16 cellular contexts compared by ENCODE assay signal in the genomic region with DNA sequence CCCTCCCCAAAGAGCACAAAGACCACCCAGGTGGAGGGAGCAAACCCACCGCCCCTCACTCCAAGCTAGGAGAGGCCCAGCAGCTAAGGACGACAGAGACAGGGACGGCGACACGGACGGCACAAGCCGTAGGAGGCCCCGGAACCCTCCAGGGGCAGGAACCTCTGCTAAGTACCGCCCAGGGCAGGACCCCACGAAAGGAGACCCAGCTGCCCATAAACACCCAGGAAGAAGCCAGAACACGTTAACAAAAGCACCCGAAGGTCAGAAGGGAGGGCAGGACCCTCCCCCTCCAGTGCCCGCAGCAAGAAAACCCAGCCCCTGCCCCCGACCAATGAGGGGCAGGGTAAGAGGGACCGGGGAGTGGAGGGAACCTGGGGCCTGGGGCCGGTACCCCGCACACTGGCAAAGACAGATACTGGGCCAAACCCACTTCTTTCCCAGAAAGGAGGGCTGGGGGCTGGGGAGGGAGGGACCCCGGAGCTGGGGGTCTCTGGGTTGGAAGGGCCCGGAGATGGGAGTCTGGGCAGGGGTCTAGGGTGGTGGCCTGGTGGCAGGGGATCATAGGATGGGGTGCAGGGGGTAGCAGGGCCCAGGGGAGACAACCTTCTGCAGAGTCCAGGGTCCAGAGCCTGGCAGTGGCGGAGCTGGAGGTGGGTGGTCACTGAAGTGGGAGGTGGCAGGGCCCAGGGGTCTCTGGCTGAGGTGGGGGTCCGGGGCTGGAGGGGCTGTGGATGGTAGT. TPM values are rescaled to one million over a fixed set of nuclear protein-coding genes. Genes with fewer than 3 reads are reported as not detected.
DNase-seq lines count a peak whose midpoint lies in the region; ATAC-seq and TF ChIP-seq lines count a peak whose summit lies in the region.
"Had no signal": no experiment of that assay in that cellular context is flagged by ENCODE, and none has a peak within 500 bp of the region (broad histone marks: within the 10 kb centered on the region; RNA-seq: fewer than 3 reads in every experiment).

No MANE protein-coding gene starts in this region.

- H3F3A ChIP-seq in Loucy (ENCODE audit: low read depth), result no peaks in the 10 kb centered on the region

- H3K36me3 Mint-ChIP-seq in activated CD4-positive, alpha-beta memory T cell treated with anti-CD3 and anti-CD28 coated beads, Interleukin-2, amount 10 ng/mL, durations not matched to agents 7 days and 5 days (ENCODE audit: low read depth), result peaks cover 12% of the 10 kb centered on the region
- peaks cover 3% of the 10 kb centered on the region for H3K36me3 Mint-ChIP-seq in activated CD4-positive, alpha-beta memory T cell treated with anti-CD3 and anti-CD28 coated beads for 36 hours

- H3K27me3 ChIP-seq in Loucy (ENCODE audit: insufficient read depth, low read length, poor library complexity, severe bottlenecking) (no peaks in the 10 kb centered on the region), esophagus muscularis mucosa (no peaks in the 10 kb centered on the region), gastrocnemius medialis (no peaks in the 10 kb centered on the region), stomach (no peaks in the 10 kb centered on the region)
- H3K27me3 ChIP-seq: heart left ventricle, upper lobe of right lung had no signal

- no peak overlapping the region for H3K27ac Mint-ChIP-seq in activated CD4-positive, alpha-beta memory T cell treated with anti-CD3 and anti-CD28 coated beads, Interleukin-2, amount 10 ng/mL, durations not matched to agents 7 days and 5 days
- no peak overlapping the region for H3K27ac Mint-ChIP-seq in activated CD4-positive, alpha-beta memory T cell treated with anti-CD3 and anti-CD28 coated beads for 36 hours

- intact Hi-C loops in activated CD4-positive, alpha-beta memory T cell treated with anti-CD3 and anti-CD28 coated beads for 36 hours (cut with micrococcal nuclease), result no loop called here
- intact Hi-C loops in esophagus muscularis mucosa (cut with DNase I) (no loop called here), gastrocnemius medialis (cut with DNase I; ENCODE audit: low total_unique reads) (loop anchor here (5.0 kb wide), 1 partner anchor 86 kb away; no protein-coding TSS in a partner anchor), stomach (cut with DNase I; ENCODE audit: low total_unique reads) (loop anchor here (10.0 kb wide), 1 partner anchor 78 kb away; no protein-coding TSS in a partner anchor)

- H3K27me3 Mint-ChIP-seq in activated CD4-positive, alpha-beta memory T cell treated with anti-CD3 and anti-CD28 coated beads, Interleukin-2, amount 10 ng/mL, durations not matched to agents 7 days and 5 days, result no peaks in the 10 kb centered on the region
- no peaks in the 10 kb centered on the region for H3K27me3 Mint-ChIP-seq in activated CD4-positive, alpha-beta memory T cell treated with anti-CD3 and anti-CD28 coated beads for 36 hours

- POLR2A ChIA-PET in activated CD4-positive, alpha-beta memory T cell treated with anti-CD3 and anti-CD28 coated beads, Interleukin-2, amount 10 ng/mL, durations not matched to agents 7 days and 5 days (lab: Charles Lee), result no interaction called here
- POLR2A ChIA-PET in activated CD4-positive, alpha-beta memory T cell treated with anti-CD3 and anti-CD28 coated beads for 36 hours (lab: Charles Lee), result no interaction called here

- peaks cover 77% of the 10 kb centered on the region for H3K79me2 ChIP-seq in Loucy (ENCODE audit: insufficient read depth, low read length)

- TF ChIP-seq EP300 in esophagus muscularis mucosa (IDR thresholded peaks at IDR 0.05) (no peak), stomach (IDR thresholded peaks at IDR 0.05) (no peak)

- peak overlapping the region; percentile 94 for H3K9ac ChIP-seq in Loucy (ENCODE audit: low read depth, low read length, poor library complexity, severe bottlenecking)

- no peaks in the 10 kb centered on the region for H3K9me3 Mint-ChIP-seq in activated CD4-positive, alpha-beta memory T cell treated with anti-CD3 and anti-CD28 coated beads, Interleukin-2, amount 10 ng/mL, durations not matched to agents 7 days and 5 days
- H3K9me3 Mint-ChIP-seq in activated CD4-positive, alpha-beta memory T cell treated with anti-CD3 and anti-CD28 coated beads for 36 hours, result no peaks in the 10 kb centered on the region

- H3K4me1 ChIP-seq in Loucy (ENCODE audit: insufficient read depth, low read length, poor library complexity, severe bottlenecking) (peaks cover 13% of the 10 kb centered on the region), esophagus muscularis mucosa (peaks cover 15 to 38% (median 35%) of the 10 kb centered on the region in 4 donors), gastrocnemius medialis (peaks cover 12 to 28% of the 10 kb centered on the region in 2 donors), stomach (peaks cover 23 to 39% (median 30%) of the 10 kb centered on the region in 4 donors)

- peaks cover 10% of the 10 kb centered on the region for H3K4me1 Mint-ChIP-seq in activated CD4-positive, alpha-beta memory T cell treated with anti-CD3 and anti-CD28 coated beads, Interleukin-2, amount 10 ng/mL, durations not matched to agents 7 days and 5 days
- peaks cover 14% of the 10 kb centered on the region for H3K4me1 Mint-ChIP-seq in activated CD4-positive, alpha-beta memory T cell treated with anti-CD3 and anti-CD28 coated beads for 36 hours (ENCODE audit: low read depth)

- H4K20me1 ChIP-seq in Loucy (ENCODE audit: insufficient read depth, low read length, poor library complexity, severe bottlenecking), result peaks cover 25% of the 10 kb centered on the region

- TF ChIP-seq POLR2A in esophagus muscularis mucosa (IDR thresholded peaks at IDR 0.05; ENCODE audit: low read depth) (no peak), gastrocnemius medialis (IDR thresholded peaks at IDR 0.05) (no peak), stomach (IDR thresholded peaks at IDR 0.05) (no peak)

- peak overlapping the region; percentile 23 to 74 (median 40) for H3K27ac ChIP-seq in esophagus muscularis mucosa (replicated peaks in 1 of 4)
- H3K27ac ChIP-seq in gastrocnemius medialis, result peak overlapping the region in 3 of 4 donors; percentile 26 to 81 (median 37)
- H3K27ac ChIP-seq in stomach, result no peak overlapping the region
- H3K27ac ChIP-seq: SK-N-MC, upper lobe of right lung had no signal

- no peaks in the 10 kb centered on the region for H3K9me3 ChIP-seq in Loucy (ENCODE audit: insufficient read depth, low read depth, low read length)
- no peaks in the 10 kb centered on the region for H3K9me3 ChIP-seq in esophagus muscularis mucosa
- H3K9me3 ChIP-seq in gastrocnemius medialis, result no peaks in the 10 kb centered on the region
- H3K9me3 ChIP-seq in stomach, result no peaks in the 10 kb centered on the region
- H3K9me3 ChIP-seq: heart left ventricle, upper lobe of right lung had no signal

- H2AFZ ChIP-seq in Loucy (ENCODE audit: low read length), result no peak overlapping the region

- H3K36me3 ChIP-seq in Loucy (ENCODE audit: insufficient read depth, low read length), result no peaks in the 10 kb centered on the region
- H3K36me3 ChIP-seq in esophagus muscularis mucosa, result peaks cover 0 to 7% (median 2%) of the 10 kb centered on the region in 4 donors
- H3K36me3 ChIP-seq in gastrocnemius medialis, result no peaks in the 10 kb centered on the region
- H3K36me3 ChIP-seq in stomach, result peaks cover 0 to 16% (median 4%) of the 10 kb centered on the region in 4 donors
- H3K36me3 ChIP-seq: upper lobe of right lung had no signal

- H3K4me3 ChIP-seq in Loucy (ENCODE audit: low read length, poor library complexity, severe bottlenecking) (peak overlapping the region; percentile 91), esophagus muscularis mucosa (no peak overlapping the region), gastrocnemius medialis (no peak overlapping the region), stomach (no peak overlapping the region)
- H3K4me3 ChIP-seq: heart left ventricle, SK-N-MC, upper lobe of right lung had no signal

- CTCF ChIA-PET in activated CD4-positive, alpha-beta memory T cell treated with anti-CD3 and anti-CD28 coated beads, Interleukin-2, amount 10 ng/mL, durations not matched to agents 7 days and 5 days (lab: Charles Lee), result no interaction called here
- CTCF ChIA-PET in activated CD4-positive, alpha-beta memory T cell treated with anti-CD3 and anti-CD28 coated beads for 36 hours (lab: Charles Lee), result no interaction called here

- in situ Hi-C loops in gastrocnemius medialis (cut with MboI; ENCODE audit: low sequenced_read_pairs in 4 of 4), result no loop called here

- TF ChIP-seq CTCF in Loucy (conservative IDR thresholded peaks at IDR 0.05; ENCODE audit: low read length) (no peak), esophagus muscularis mucosa (IDR thresholded peaks at IDR 0.05) (no peak), gastrocnemius medialis (IDR thresholded peaks at IDR 0.05 in 4 of 5, conservative IDR thresholded peaks at IDR 0.05 in 1 of 5) (no peak), stomach (IDR thresholded peaks at IDR 0.05) (no peak)

- no peaks in the 10 kb centered on the region for H3K9me2 ChIP-seq in Loucy (replicated peaks; ENCODE audit: low read depth, low read length)

- peak overlapping the region; percentile 89 for H3K4me2 ChIP-seq in Loucy (ENCODE audit: low read depth, low read length, poor library complexity, severe bottlenecking)

- peak overlapping the region; percentile 11 for H3K4me3 Mint-ChIP-seq in activated CD4-positive, alpha-beta memory T cell treated with anti-CD3 and anti-CD28 coated beads, Interleukin-2, amount 10 ng/mL, durations not matched to agents 7 days and 5 days
- H3K4me3 Mint-ChIP-seq in activated CD4-positive, alpha-beta memory T cell treated with anti-CD3 and anti-CD28 coated beads for 36 hours, result no peak overlapping the region

- 83% methylated on average over 13 of the region's 21 CpGs for WGBS in esophagus muscularis mucosa
- WGBS in stomach, 5 donors, result 83 to 92% (median 89%) methylated on average over 21 of the region's 21 CpGs

- DNase-seq in activated CD4-positive, alpha-beta memory T cell treated with anti-CD3 and anti-CD28 coated beads, Interleukin-2, amount 10 ng/mL, durations not matched to agents 7 days and 5 days, result no peak
- no peak for DNase-seq in activated CD4-positive, alpha-beta memory T cell treated with anti-CD3 and anti-CD28 coated beads for 36 hours
- DNase-seq in esophagus muscularis mucosa (ENCODE audit: extremely low spot score), result no peak
- DNase-seq in gastrocnemius medialis, result no peak
- DNase-seq in stomach, result no peak
- no peak for DNase-seq in amniotic stem cell (lab: John Stamatoyannopoulos, UW)
- DNase-seq: ACHN; KG1; NCI-H1417 treated with DMSO at 0.1 percent for 48 hours; stimulated activated CD4-positive, alpha-beta T cell treated with anti-CD3 and anti-CD28 coated beads, Interleukin-2, amount 100 ng/mL, for 24 hours; stimulated activated CD8-positive, alpha-beta memory T cell treated with anti-CD3 and anti-CD28 coated beads, Interleukin-4, amount 100 ng/mL, for 48 hours; upper lobe of right lung had no signal

- ATAC-seq in gastrocnemius medialis, result no peak
- no peak for ATAC-seq in HG02678 (IDR thresholded peaks at IDR 0.05; ENCODE audit: unreplicated experiment)

RNA-seq across cellular contexts. Expression of gene BTBD2, which starts 2.4 kb away (rescaled TPM):
- total RNA-seq in activated CD4-positive, alpha-beta memory T cell treated with anti-CD3 and anti-CD28 coated beads, Interleukin-2, amount 10 ng/mL, durations not matched to agents 7 days and 5 days, result 10 to 100 TPM; 55.4 to 57.1 TPM
- total RNA-seq in activated CD4-positive, alpha-beta memory T cell treated with anti-CD3 and anti-CD28 coated beads for 36 hours, result 10 to 100 TPM; 37.3 to 42.9 TPM
- total RNA-seq in esophagus muscularis mucosa (100 to 1,000 TPM in 1 of 4 donors, 10 to 100 TPM in 3; 52.8 to 137 (median 77.1) TPM), gastrocnemius medialis (10 to 100 TPM; 54.6 to 82.9 (median 63.6) TPM), stomach (10 to 100 TPM; 17.9 to 39.6 (median 33.3) TPM)
- 10 to 100 TPM; 39.9 to 50.2 (median 40.9) TPM for polyA plus RNA-seq in stomach

RNA-seq across cellular contexts. Expression of gene MKNK2, which starts 37.9 kb away (rescaled TPM):
- total RNA-seq in activated CD4-positive, alpha-beta memory T cell treated with anti-CD3 and anti-CD28 coated beads, Interleukin-2, amount 10 ng/mL, durations not matched to agents 7 days and 5 days, result 100 to 1,000 TPM; 239 to 253 TPM
- total RNA-seq in activated CD4-positive, alpha-beta memory T cell treated with anti-CD3 and anti-CD28 coated beads for 36 hours, result 100 to 1,000 TPM; 143 to 157 TPM
- total RNA-seq in esophagus muscularis mucosa, result 100 to 1,000 TPM; 113 to 267 (median 193) TPM
- 1,000 to 10,000 TPM; 1,858 to 2,149 (median 1,965) TPM for total RNA-seq in gastrocnemius medialis
- 100 to 1,000 TPM in 2 of 5 donors, 10 to 100 TPM in 3; 38.7 to 192 (median 83.9) TPM for total RNA-seq in stomach
- polyA plus RNA-seq in stomach, result 100 to 1,000 TPM; 102 to 164 (median 130) TPM

Comparison
In these comparisons a context has a peak if more than half of its experiments do, and no peak if none do; other contexts are left out.
1. H3K27ac ChIP-seq: peak in esophagus muscularis mucosa (4 of 4) and gastrocnemius medialis (3 of 4); none in stomach (0 of 5).
2. RNA of gene MKNK2, which starts 37.9 kb away (total RNA-seq): 1,858 to 2,149 TPM in gastrocnemius medialis; 239 to 253 TPM in activated CD4-positive, alpha-beta memory T cell treated with anti-CD3 and anti-CD28 coated beads, Interleukin-2, amount 10 ng/mL, durations not matched to agents 7 days and 5 days, 113 to 267 TPM in esophagus muscularis mucosa, 143 to 157 TPM in activated CD4-positive, alpha-beta memory T cell treated with anti-CD3 and anti-CD28 coated beads for 36 hours and 38.7 to 192 TPM in stomach; every median in the first group is over 4 times any median in the second.
3. intact Hi-C loops: an anchor here in gastrocnemius medialis (5.0 kb wide) and stomach (10.0 kb wide); none called in activated CD4-positive, alpha-beta memory T cell treated with anti-CD3 and anti-CD28 coated beads for 36 hours and esophagus muscularis mucosa.